In genomic region chr2:211093743-211094303, GRCh38 we compare ENCODE assay signal across 9 cellular contexts.
DNase-seq lines count a peak whose midpoint lies in the region; ATAC-seq and TF ChIP-seq lines count a peak whose summit lies in the region.
"Had no signal": no experiment of that assay in that cellular context is flagged by ENCODE, and none has a peak within 500 bp of the region (broad histone marks: within the 10 kb centered on the region; RNA-seq: fewer than 3 reads in every experiment).

No MANE protein-coding gene starts in this region.

- no peak overlapping the region for H3K27ac Mint-ChIP-seq in CD4-positive, alpha-beta T cell

- POLR2A ChIA-PET in CD4-positive, alpha-beta T cell (lab: Charles Lee): interaction anchor here (0.6 kb wide), 1 partner anchor 33 kb away, joined by 3 read pairs; no protein-coding TSS in a partner anchor

- H3K27me3 Mint-ChIP-seq in CD4-positive, alpha-beta T cell: no peaks in the 10 kb centered on the region

- ATAC-seq in GM18505 (IDR thresholded peaks at IDR 0.05; ENCODE audit: unreplicated experiment): peak; percentile 59
- peak; percentile 56 for ATAC-seq in HG02623 (IDR thresholded peaks at IDR 0.05; ENCODE audit: unreplicated experiment)
- no peak for ATAC-seq in CD4-positive, alpha-beta T cell (ENCODE audit: poor library complexity)
- ATAC-seq: sciatic nerve had no signal

- no peaks in the 10 kb centered on the region for H3K27me3 ChIP-seq in CD4-positive, alpha-beta T cell (ENCODE audit: control insufficient read depth, insufficient read depth, low read length)

- H3K9me3 Mint-ChIP-seq in CD4-positive, alpha-beta T cell: peaks cover 2% of the 10 kb centered on the region

- DNase-seq in SK-MEL-5 (ENCODE audit: low read depth, low spot score) (peak; percentile 28), lung microvascular endothelial cell (ENCODE audit: low read depth in 2 of 2) (peak; percentile 1 to 30), anterior cingulate cortex (lab: John Stamatoyannopoulos, UW) (no peak), mesenteric fat pad (ENCODE audit: low spot score) (no peak)
- DNase-seq in CD4-positive, alpha-beta T cell: no peak
- DNase-seq: NCI-H226 had no signal

- no peaks in the 10 kb centered on the region for H3K9me3 ChIP-seq in CD4-positive, alpha-beta T cell (ENCODE audit: control insufficient read depth, low read length)

- no peak for TF ChIP-seq CTCF in CD4-positive, alpha-beta T cell (IDR thresholded peaks at IDR 0.05)

- CTCF ChIA-PET in CD4-positive, alpha-beta T cell (lab: Charles Lee): no interaction called here

- TF ChIP-seq POLR2A in GM18505 (IDR thresholded peaks at IDR 0.05; ENCODE audit: borderline replicate concordance, extremely low read depth, insufficient read depth, insufficient read length): no peak

- intact Hi-C loops in CD4-positive, alpha-beta T cell (cut with DNase I, micrococcal nuclease): no loop called here

- H3K36me3 Mint-ChIP-seq in CD4-positive, alpha-beta T cell (ENCODE audit: low read depth): no peaks in the 10 kb centered on the region

- H3K4me1 Mint-ChIP-seq in CD4-positive, alpha-beta T cell (ENCODE audit: low read depth): no peaks in the 10 kb centered on the region

- in situ Hi-C loops in SK-MEL-5 (cut with HindIII; ENCODE audit: low pct_unique_long_range_greater_than_20kb, low sequenced_read_pairs): no loop called here

- no peak overlapping the region for H3K4me3 Mint-ChIP-seq in CD4-positive, alpha-beta T cell

- no peak overlapping the region for H3K27ac ChIP-seq in CD4-positive, alpha-beta T cell (ENCODE audit: low read depth, low read length)

Comparison
In these comparisons a context has a peak if more than half of its experiments do, and no peak if none do; other contexts are left out.
1. DNase-seq: peak in SK-MEL-5 (single experiment) and lung microvascular endothelial cell (2 of 2); none in anterior cingulate cortex (0 of 58), mesenteric fat pad (single experiment) and CD4-positive, alpha-beta T cell (0 of 10).